Comparison of ENCODE assay signal across 15 cellular contexts in genomic region chr18:7741640-7742039, GRCh38.
DNase-seq lines count a peak whose midpoint lies in the region; ATAC-seq and TF ChIP-seq lines count a peak whose summit lies in the region.
"Had no signal": no experiment of that assay in that cellular context is flagged by ENCODE, and none has a peak within 500 bp of the region (broad histone marks: within the 10 kb centered on the region; RNA-seq: fewer than 3 reads in every experiment).

No MANE protein-coding gene starts in this region.

- peaks cover 16% of the 10 kb centered on the region for H3K36me3 Mint-ChIP-seq in WTC11

- intact Hi-C loops in gastrocnemius medialis (cut with DNase I; ENCODE audit: low total_unique reads), result no loop called here

- no peaks in the 10 kb centered on the region for H3K27me3 ChIP-seq in iPS-20b (ENCODE audit: insufficient read depth, low read length)
- no peaks in the 10 kb centered on the region for H3K27me3 ChIP-seq in gastrocnemius medialis

- H3K27ac Mint-ChIP-seq in WTC11, result peak overlapping the region; percentile 93
- H3K27ac Mint-ChIP-seq: CD4-positive, CD25-positive, alpha-beta regulatory T cell had no signal

- H3K9me3 Mint-ChIP-seq in WTC11, result peaks cover 16% of the 10 kb centered on the region

- H3K36me3 ChIP-seq in iPS-20b (ENCODE audit: insufficient read depth, low read depth, low read length) (no peaks in the 10 kb centered on the region), gastrocnemius medialis (no peaks in the 10 kb centered on the region)

- TF ChIP-seq CTCF in WTC11 (IDR thresholded peaks at IDR 0.05), result no peak
- no peak for TF ChIP-seq CTCF in gastrocnemius medialis (IDR thresholded peaks at IDR 0.05 in 4 of 5, conservative IDR thresholded peaks at IDR 0.05 in 1 of 5)

- H3K27ac ChIP-seq in iPS-20b (ENCODE audit: low read length) (peak overlapping the region; percentile 46), gastrocnemius medialis (peak overlapping the region in 3 of 4 donors; percentile 49 to 67 (median 56))

- peak overlapping the region; percentile 13; the same call in 1 of the 2 replicates for H3K9ac ChIP-seq in iPS-20b (ENCODE audit: low read depth, low read length)

- peak; percentile 28; the same call in 1 of the 2 replicates for ATAC-seq in WTC11
- peak in 1 of 2 donors; percentile 64 for ATAC-seq in gastrocnemius medialis
- no peak for ATAC-seq in GM18502 (IDR thresholded peaks at IDR 0.05; ENCODE audit: poor library complexity, unreplicated experiment)
- ATAC-seq in HG02571 (IDR thresholded peaks at IDR 0.05; ENCODE audit: unreplicated experiment), result no peak
- ATAC-seq: K562 had no signal

- POLR2A ChIA-PET in WTC11 (lab: Charles Lee), result no interaction called here

- in situ Hi-C loops in gastrocnemius medialis (cut with MboI; ENCODE audit: low sequenced_read_pairs in 4 of 4), result no loop called here

- DNase-seq in NCI-H2171 (lab: John Stamatoyannopoulos, UW) (peak; percentile 25), WTC11 (ENCODE audit: low spot score) (no peak), gastrocnemius medialis (no peak), NCI-H748 (lab: John Stamatoyannopoulos, UW; ENCODE audit: unreplicated experiment) (no peak)
- DNase-seq: Caco-2; CD4-positive, CD25-positive, alpha-beta regulatory T cell; DMS153; GOT3; NCI-H187; NCI-H446 treated with DMSO at 0.1 percent for 48 hours; NCI-H774 had no signal

- CTCF ChIA-PET in WTC11 (lab: Charles Lee), result no interaction called here

- TF ChIP-seq POLR2A in gastrocnemius medialis (IDR thresholded peaks at IDR 0.05), result no peak

- H3K4me3 Mint-ChIP-seq in WTC11, result no peak overlapping the region
- H3K4me3 Mint-ChIP-seq: CD4-positive, CD25-positive, alpha-beta regulatory T cell had no signal

- H3K4me3 ChIP-seq in iPS-20b (ENCODE audit: low read length) (no peak overlapping the region), gastrocnemius medialis (no peak overlapping the region)
- H3K4me3 ChIP-seq: K562 had no signal

- H3K27me3 Mint-ChIP-seq in WTC11 (ENCODE audit: low read depth), result no peaks in the 10 kb centered on the region
- H3K27me3 Mint-ChIP-seq: CD4-positive, CD25-positive, alpha-beta regulatory T cell had no signal

- H3K4me1 Mint-ChIP-seq in WTC11, result peaks cover 47% of the 10 kb centered on the region

- H3K9me3 ChIP-seq in iPS-20b (ENCODE audit: insufficient read depth, low read depth, low read length) (peaks cover 12% of the 10 kb centered on the region; the same call in 1 of the 2 replicates), gastrocnemius medialis (no peaks in the 10 kb centered on the region)

- H3K4me1 ChIP-seq in iPS-20b (ENCODE audit: insufficient read depth, low read length) (peaks cover 24% of the 10 kb centered on the region), gastrocnemius medialis (peaks cover 22 to 33% of the 10 kb centered on the region in 2 donors)

TF ChIP-seq in WTC11, 78 proteins besides CTCF, POLR2A, EP300 and RAD21 (continues in another document):
- TF ChIP-seq STAT6 (CRISPR knock-in tag; conservative IDR thresholded peaks at IDR 0.05; ENCODE audit: low read depth), result no peak
- TF ChIP-seq ZNF281 (CRISPR knock-in tag; IDR thresholded peaks at IDR 0.05), result no peak
- TF ChIP-seq ZNF121 (CRISPR knock-in tag; IDR thresholded peaks at IDR 0.05), result no peak
- no peak for TF ChIP-seq TP53 (CRISPR knock-in tag; IDR thresholded peaks at IDR 0.05)
- TF ChIP-seq NR2C2 (CRISPR knock-in tag; IDR thresholded peaks at IDR 0.05), result no peak
- no peak for TF ChIP-seq TEAD4 (CRISPR knock-in tag; IDR thresholded peaks at IDR 0.05)
- no peak for TF ChIP-seq MYBL2 (CRISPR knock-in tag; IDR thresholded peaks at IDR 0.05)
- TF ChIP-seq ZNF263 (CRISPR knock-in tag; IDR thresholded peaks at IDR 0.05; ENCODE audit: low read depth), result no peak
- no peak for TF ChIP-seq HMGA2 (CRISPR knock-in tag; IDR thresholded peaks at IDR 0.05)
- TF ChIP-seq FOXK1 (CRISPR knock-in tag; IDR thresholded peaks at IDR 0.05), result no peak
- TF ChIP-seq AFF4 (CRISPR knock-in tag; IDR thresholded peaks at IDR 0.05; ENCODE audit: borderline replicate concordance), result no peak
- TF ChIP-seq ZNF425 (CRISPR knock-in tag; conservative IDR thresholded peaks at IDR 0.05), result no peak
- TF ChIP-seq RORB (CRISPR knock-in tag; IDR thresholded peaks at IDR 0.05), result no peak
- no peak for TF ChIP-seq SMAD4 (CRISPR knock-in tag; IDR thresholded peaks at IDR 0.05)
